25 cellular contexts compared by ENCODE assay signal in genomic region chr16:10151718-10152117, GRCh38. TPM values are rescaled to one million over a fixed set of nuclear protein-coding genes. Genes with fewer than 3 reads are reported as not detected.
DNase-seq lines count a peak whose midpoint lies in the region; ATAC-seq, FAIRE-seq and TF ChIP-seq lines count a peak whose summit lies in the region.
"Had no signal": no experiment of that assay in that cellular context is flagged by ENCODE, and none has a peak within 500 bp of the region (broad histone marks: within the 10 kb centered on the region; RNA-seq: fewer than 3 reads in every experiment).

No MANE protein-coding gene starts in this region.

- 0% methylated on average over 6 of the region's 6 CpGs for WGBS in HepG2 (ENCODE audit: low lambda C conversion rate)
- 43% methylated on average over 6 of the region's 6 CpGs for WGBS in right lobe of liver (ENCODE audit: insufficient coverage, low coverage, low lambda C conversion rate, missing lambda C conversion rate)
- WGBS in K562 (ENCODE audit: insufficient coverage, low coverage, missing lambda C conversion rate), result 1% methylated on average over 6 of the region's 6 CpGs

- no peak for ATAC-seq in HepG2
- no peak for ATAC-seq in right lobe of liver
- no peak for ATAC-seq in K562
- ATAC-seq in GM19324 (IDR thresholded peaks at IDR 0.05; ENCODE audit: low FRiP score, unreplicated experiment), result no peak
- ATAC-seq: HCT116 had no signal

- in situ Hi-C loops in HepG2 (cut with HindIII; ENCODE audit: extremely low pct_ligation_motif_present, low pct_unique_long_range_greater_than_20kb), result no loop called here
- in situ Hi-C loops in K562 (cut with MboI), result loop anchor here (25.0 kb wide), 1 partner anchor 1589 kb away; no protein-coding TSS in a partner anchor

- H3K9me2 ChIP-seq in MM.1S (replicated peaks; ENCODE audit: insufficient read depth, low read length), result no peaks in the 10 kb centered on the region

- H3K27ac ChIP-seq in HepG2 (ENCODE audit: extremely low read length, insufficient read depth, low read length), result no peak overlapping the region
- H3K27ac ChIP-seq in right lobe of liver, result no peak overlapping the region
- no peak overlapping the region for H3K27ac ChIP-seq in MM.1S (ENCODE audit: low read length)
- H3K27ac ChIP-seq in K562 (ENCODE audit: extremely low read depth, low read depth, low read length), result no peak overlapping the region
- H3K27ac ChIP-seq: 22Rv1, GM23248 had no signal

- no peaks in the 10 kb centered on the region for H3K9me1 ChIP-seq in K562 (ENCODE audit: control insufficient read depth, insufficient read depth, low read length)

- H3K4me3 ChIP-seq in HepG2 (replicated peaks in 1 of 3; ENCODE audit: insufficient read depth in 1 of 3, low read depth in 2 of 3, low read length in 3 of 3) (no peak overlapping the region), right lobe of liver (no peak overlapping the region), MM.1S (ENCODE audit: low read length) (no peak overlapping the region), K562 (no peak overlapping the region)
- H3K4me3 ChIP-seq: GM23248 had no signal

- no peak for TF ChIP-seq POLR2A in HepG2 (IDR thresholded peaks at IDR 0.05; ENCODE audit: insufficient read depth in 1 of 2, low read depth in 2 of 2, low read length in 2 of 2)
- no peak for TF ChIP-seq POLR2A in right lobe of liver (IDR thresholded peaks at IDR 0.05)
- no peak for TF ChIP-seq POLR2A in K562 (conservative IDR thresholded peaks at IDR 0.05)

- no peaks in the 10 kb centered on the region for H3K36me3 ChIP-seq in HepG2 (replicated peaks in 1 of 2; ENCODE audit: control insufficient read depth in 1 of 2, insufficient read depth in 2 of 2, low read length in 2 of 2)
- H3K36me3 ChIP-seq in right lobe of liver, result no peaks in the 10 kb centered on the region
- H3K36me3 ChIP-seq in MM.1S (replicated peaks; ENCODE audit: insufficient read depth, low read length), result no peaks in the 10 kb centered on the region
- no peaks in the 10 kb centered on the region for H3K36me3 ChIP-seq in K562 (ENCODE audit: control insufficient read depth, insufficient read depth, low read length)
- H3K36me3 ChIP-seq: BE2C had no signal

- no peak overlapping the region for H3K9ac ChIP-seq in HepG2 (ENCODE audit: insufficient read depth, low read depth, low read length)
- H3K9ac ChIP-seq in MM.1S (ENCODE audit: low read length), result no peak overlapping the region
- no peak overlapping the region for H3K9ac ChIP-seq in K562 (ENCODE audit: insufficient read depth in 1 of 2, low read depth in 2 of 2, low read length in 2 of 2)
- H3K9ac ChIP-seq: GM23248 had no signal

- peaks cover 0 to 12% of the 10 kb centered on the region in 2 experiments; a peak in 2 of 5 replicates for H3K27me3 ChIP-seq in HepG2 (ENCODE audit: control insufficient read depth in 1 of 2, insufficient read depth in 2 of 2, low read length in 2 of 2)
- no peaks in the 10 kb centered on the region for H3K27me3 ChIP-seq in right lobe of liver
- no peaks in the 10 kb centered on the region for H3K27me3 ChIP-seq in MM.1S (replicated peaks; ENCODE audit: insufficient read depth, low read length)
- no peaks in the 10 kb centered on the region; a peak in 1 of 5 replicates for H3K27me3 ChIP-seq in K562 (ENCODE audit: control insufficient read depth in 2 of 2, insufficient read depth in 2 of 2, low read length in 2 of 2)
- H3K27me3 ChIP-seq: BE2C had no signal

- H2AFZ ChIP-seq in HepG2 (ENCODE audit: low read length), result no peak overlapping the region
- no peak overlapping the region for H2AFZ ChIP-seq in MM.1S (ENCODE audit: low read length)
- no peak overlapping the region for H2AFZ ChIP-seq in K562 (ENCODE audit: low read depth, low read length)
- H2AFZ ChIP-seq: GM23248 had no signal

- no peaks in the 10 kb centered on the region for H3F3A ChIP-seq in MM.1S (ENCODE audit: insufficient read depth, low read length)

- H3K4me2 ChIP-seq in HepG2 (ENCODE audit: low read depth, low read length) (no peak overlapping the region), MM.1S (ENCODE audit: low read depth, low read length) (no peak overlapping the region), K562 (ENCODE audit: insufficient read depth, low read length) (no peak overlapping the region)

- H3K79me2 ChIP-seq in HepG2 (ENCODE audit: insufficient read depth, low read length) (no peaks in the 10 kb centered on the region), MM.1S (ENCODE audit: low read length) (no peaks in the 10 kb centered on the region), K562 (ENCODE audit: control insufficient read depth, insufficient read depth, low read length) (no peaks in the 10 kb centered on the region)

- no peaks in the 10 kb centered on the region for H3K9me3 ChIP-seq in HepG2 (ENCODE audit: low read length)
- H3K9me3 ChIP-seq in right lobe of liver, result no peaks in the 10 kb centered on the region
- no peaks in the 10 kb centered on the region for H3K9me3 ChIP-seq in MM.1S (replicated peaks; ENCODE audit: insufficient read depth, low read length)
- no peaks in the 10 kb centered on the region for H3K9me3 ChIP-seq in K562 (replicated peaks; ENCODE audit: control insufficient read depth, insufficient read depth, low read depth, low read length)
- H3K9me3 ChIP-seq: BE2C had no signal

- H3K4me1 ChIP-seq in HepG2 (ENCODE audit: insufficient read depth, low read length) (no peaks in the 10 kb centered on the region), right lobe of liver (no peaks in the 10 kb centered on the region), MM.1S (ENCODE audit: low read length) (no peaks in the 10 kb centered on the region), K562 (replicated peaks in 1 of 2; ENCODE audit: control insufficient read depth in 2 of 2, insufficient read depth in 2 of 2, low read length in 2 of 2) (no peaks in the 10 kb centered on the region)
- H3K4me1 ChIP-seq: BE2C had no signal

- TF ChIP-seq RAD21 in HepG2 (CRISPR knock-in tag; IDR thresholded peaks at IDR 0.05), result no peak
- TF ChIP-seq RAD21 in K562 (CRISPR knock-in tag; conservative IDR thresholded peaks at IDR 0.05 in 1 of 2, IDR thresholded peaks at IDR 0.05 in 1 of 2), result no peak

- POLR2A ChIA-PET in HepG2 (lab: Yijun Ruan, JAX) (no interaction called here), K562 (lab: Yijun Ruan, JAX) (interaction anchor here (1.2 kb wide), 1 partner anchor 10 kb away, joined by 3 read pairs; no protein-coding TSS in a partner anchor)

- no peak for FAIRE-seq in HepG2 (lab: Jason Lieb, UNC)
- FAIRE-seq in K562 (lab: Jason Lieb, UNC), result no peak
- FAIRE-seq: A204.1, GM12891, GM18507 had no signal

- intact Hi-C loops in HepG2 (cut with micrococcal nuclease; ENCODE audit: unreplicated experiment) (no loop called here), right lobe of liver (cut with DNase I) (no loop called here), K562 (cut with micrococcal nuclease) (no loop called here)

- BruUV-seq in HepG2 (replicated peaks; lab: Mats Ljungman, UMichigan) (no TSS peak), K562 (replicated peaks; lab: Mats Ljungman, UMichigan) (no TSS peak)

- no peak for TF ChIP-seq CTCF in HepG2 (CRISPR knock-in tag; IDR thresholded peaks at IDR 0.05)
- no peak for TF ChIP-seq CTCF in right lobe of liver (IDR thresholded peaks at IDR 0.05)
- no peak for TF ChIP-seq CTCF in MM.1S (IDR thresholded peaks at IDR 0.05; ENCODE audit: low read length)
- TF ChIP-seq CTCF in K562 (IDR thresholded peaks at IDR 0.05 in 2 of 3, conservative IDR thresholded peaks at IDR 0.05 in 1 of 3; ENCODE audit: insufficient read depth in 2 of 3, low read depth in 1 of 3, low read length in 3 of 3), result no peak

- H4K20me1 ChIP-seq in HepG2 (ENCODE audit: insufficient read depth, low read length) (no peaks in the 10 kb centered on the region), MM.1S (ENCODE audit: insufficient read depth, low read length) (no peaks in the 10 kb centered on the region), K562 (replicated peaks; ENCODE audit: control insufficient read depth, insufficient read depth, low read length) (no peaks in the 10 kb centered on the region)

- DNase-seq in HepG2 (ENCODE audit: low spot score), result no peak
- DNase-seq in right lobe of liver, result no peak
- peak; percentile 69 for DNase-seq in MM.1S
- no peak for DNase-seq in K562 (ENCODE audit: extremely low read depth in 1 of 4, low spot score in 3 of 4)
- no peak for DNase-seq in NCI-H2081 treated with DMSO at 0.1 percent for 48 hours (lab: John Stamatoyannopoulos, UW)
- DNase-seq in OCI-M2 (lab: John Stamatoyannopoulos, UW; ENCODE audit: unreplicated experiment), result no peak
- DNase-seq: ACHN; AML-193; BE2C; C1 segment of cervical spinal cord; Calu3; CD4-positive, alpha-beta memory T cell; COR-L47; DMS53; DMS79 treated with DMSO at 0.1 percent for 48 hours; GF-D8; GM23248; H9 had no signal

- CTCF ChIA-PET in HepG2 (lab: Yijun Ruan, JAX; ENCODE audit: low intra/inter-chr PET ratio, low total read pairs), result no interaction called here
- CTCF ChIA-PET in K562 (lab: Yijun Ruan, JAX; ENCODE audit: low intra/inter-chr PET ratio), result no interaction called here

- TF ChIP-seq EP300 in HepG2 (IDR thresholded peaks at IDR 0.05; ENCODE audit: low read depth in 2 of 2, low read length in 2 of 2) (no peak), HepG2 (CRISPR knock-in tag; IDR thresholded peaks at IDR 0.05; ENCODE audit: borderline replicate concordance) (no peak), K562 (IDR thresholded peaks at IDR 0.05; ENCODE audit: low read length) (no peak)

RNA-seq across cellular contexts. Expression of gene GRIN2A, which starts 30.5 kb away (rescaled TPM):
- total RNA-seq in HepG2 (2016; rRNA removed; fragmentation: Illumina TruSeq; extraction: Trizol) (not detected in 2 replicates), right lobe of liver (not detected), K562 (2014; rRNA removed) (not detected in 2 replicates), K562 (2014; rRNA removed; fragmentation: Illumina TruSeq; extraction: Trizol) (not detected in 2 replicates), K562 (2015; rRNA removed; fragmentation: Illumina TruSeq; extraction: Trizol) (not detected in 2 replicates), K562 (2021) (not detected in 2 replicates)
- total RNA-seq in HepG2 (2016; cell fraction: cytosol; rRNA removed; fragmentation: Illumina TruSeq; extraction: Trizol; ENCODE audit: low read depth), result not detected in 2 replicates
- total RNA-seq in HepG2 (2016; cell fraction: insoluble cytoplasmic fraction; rRNA removed; fragmentation: Illumina TruSeq; extraction: Trizol), result not detected in 2 replicates
- not detected in 2 replicates for total RNA-seq in HepG2 (2016; cell fraction: membrane; rRNA removed; fragmentation: Illumina TruSeq; extraction: Trizol)
- not detected in 2 replicates for total RNA-seq in HepG2 (2016; cell fraction: nucleus; rRNA removed; fragmentation: Illumina TruSeq; extraction: Trizol)
- polyA plus RNA-seq in HepG2 (2011; rRNA removed) (not detected in 2 replicates), K562 (2011; rRNA removed) (not detected in 2 replicates), K562 (2014; fragmentation: Illumina TruSeq; extraction: Trizol) (not detected in 2 replicates), K562 (2014; fragmentation: Nextera tagmentation; extraction: Ambion mirVana) (not detected), K562 (2014; rRNA removed) (not detected in 2 replicates)
- not detected in 2 replicates for polyA plus RNA-seq in HepG2 (2011; cell fraction: cytosol; rRNA removed)
- polyA plus RNA-seq in HepG2 (2011; cell fraction: nucleus; rRNA removed), result not detected in 2 replicates
- not detected in 2 replicates for polyA plus RNA-seq in HepG2 (2012)
- not detected in 2 replicates for polyA plus RNA-seq in HepG2 (2016; cell fraction: cytosol; fragmentation: Illumina TruSeq; extraction: Trizol; ENCODE audit: low read depth)
- polyA plus RNA-seq in HepG2 (2016; cell fraction: insoluble cytoplasmic fraction; fragmentation: Illumina TruSeq; extraction: Trizol; ENCODE audit: low read depth), result not detected in 2 replicates
- not detected in 2 replicates for polyA plus RNA-seq in HepG2 (2016; cell fraction: membrane; fragmentation: Illumina TruSeq; extraction: Trizol; ENCODE audit: low read depth)
- polyA plus RNA-seq in HepG2 (2016; cell fraction: nucleus; fragmentation: Illumina TruSeq; extraction: Trizol; ENCODE audit: insufficient read depth, low read depth), result not detected in 2 replicates
- polyA minus RNA-seq in HepG2 (2011; rRNA and poly(A)+ RNA removed; ENCODE audit: low replicate concordance), result not detected in 2 replicates
- not detected in 2 replicates for polyA minus RNA-seq in HepG2 (2011; cell fraction: cytosol; rRNA and poly(A)+ RNA removed)
- polyA minus RNA-seq in HepG2 (2011; cell fraction: nucleus; rRNA and poly(A)+ RNA removed), result not detected in 2 replicates
- not detected in 2 replicates for total RNA-seq in K562 (2011; cell fraction: chromatin; rRNA removed; ENCODE audit: low replicate concordance)
- not detected in 2 replicates for total RNA-seq in K562 (2011; cell fraction: nucleolus; rRNA removed)
- under 0.01 TPM in 1 of 2 replicates, not detected in the other for total RNA-seq in K562 (2011; cell fraction: nucleoplasm; rRNA removed)
- not detected in 2 replicates for polyA plus RNA-seq in K562 (2011; cell fraction: cytosol; rRNA removed)
- not detected in 2 replicates for polyA plus RNA-seq in K562 (2011; cell fraction: nucleus; rRNA removed)
- 0.01 and 0.08 TPM in 2 replicates for polyA plus RNA-seq in K562 (2012)
- 0.28 TPM in 1 of 2 replicates, not detected in the other for polyA minus RNA-seq in K562 (2011; rRNA and poly(A)+ RNA removed)
- polyA minus RNA-seq in K562 (2011; cell fraction: cytosol; rRNA and poly(A)+ RNA removed), result not detected in 2 replicates
- polyA minus RNA-seq in K562 (2011; cell fraction: nucleus; rRNA and poly(A)+ RNA removed), result not detected in 2 replicates
- total RNA-seq: CD4-positive, alpha-beta memory T cell; G401; GM23248 had no signal
- polyA plus RNA-seq: CD4-positive, alpha-beta memory T cell; GM23248 had no signal

Comparison
In these comparisons a context has a peak if more than half of its experiments do, and no peak if none do; other contexts are left out.
1. Of the 241 proteins assayed by ChIP-seq in both HepG2 and K562: peak only in HepG2: none; only in K562: MAFG; in both: MAFF and MAFK; in neither: 238.